ENCODE assay signal across 8 cellular contexts in genomic region chr1:2227341-2228156, GRCh38. TPM values are rescaled to one million over a fixed set of nuclear protein-coding genes. Genes with fewer than 3 reads are reported as not detected.
DNase-seq lines count a peak whose midpoint lies in the region; ATAC-seq, FAIRE-seq and TF ChIP-seq lines count a peak whose summit lies in the region.

No MANE protein-coding gene starts in this region.

- CTCF ChIA-PET in A549 (lab: Yijun Ruan, JAX): interaction anchor here (1.0 to 1.7 kb wide), 2 partner anchors 8 to 154 kb away, joined by 3 to 5 read pairs; no protein-coding TSS in a partner anchor

- TF ChIP-seq CTCF in A549 (IDR thresholded peaks at IDR 0.05) (no peak), brain (conservative IDR thresholded peaks at IDR 0.05) (no peak), gastrocnemius medialis (IDR thresholded peaks at IDR 0.05 in 4 of 5, conservative IDR thresholded peaks at IDR 0.05 in 1 of 5) (peak in 3 of 5 experiments; percentile 14 to 51 (median 31))

- H3K36me3 ChIP-seq in gastrocnemius medialis: no peaks in the 10 kb centered on the region

- H3K4me2 ChIP-seq in A549: peak overlapping the region; percentile 99

- H3K27ac ChIP-seq in A549: peak overlapping the region; percentile 100
- peak overlapping the region; percentile 92 to 100 (median 98) for H3K27ac ChIP-seq in gastrocnemius medialis

- H3K9me3 Mint-ChIP-seq in brain: no peaks in the 10 kb centered on the region

- peaks cover 29% of the 10 kb centered on the region for H3K4me1 ChIP-seq in A549
- peaks cover 32 to 33% of the 10 kb centered on the region in 2 donors for H3K4me1 ChIP-seq in gastrocnemius medialis

- no peak for FAIRE-seq in A549 (lab: Jason Lieb, UNC)

- TF ChIP-seq POLR2A in A549 (IDR thresholded peaks at IDR 0.05; ENCODE audit: low read length): peak; percentile 65
- peak; percentile 85 to 90 for TF ChIP-seq POLR2A in gastrocnemius medialis (IDR thresholded peaks at IDR 0.05)

- peak overlapping the region; percentile 56 to 81 (median 68) for H3K4me3 Mint-ChIP-seq in brain

- no peaks in the 10 kb centered on the region for H3K36me3 Mint-ChIP-seq in brain

- peak; percentile 79 to 94 for DNase-seq in A549 (ENCODE audit: low read depth in 1 of 2, low spot score in 1 of 2)
- DNase-seq in NCI-H2107 (lab: John Stamatoyannopoulos, UW): peak; percentile 77
- peak; percentile 97 for DNase-seq in UCSD-AML1 (lab: John Stamatoyannopoulos, UW; ENCODE audit: unreplicated experiment)
- DNase-seq in gastrocnemius medialis: peak; percentile 95

- intact Hi-C loops in gastrocnemius medialis (cut with DNase I; ENCODE audit: low total_unique reads): loop anchor here (1.0 to 2.0 kb wide), 2 partner anchors 22 to 29 kb away; no protein-coding TSS in a partner anchor

- H3K4me3 ChIP-seq in A549 (peak overlapping the region; percentile 98), iPS-11a (ENCODE audit: low read depth, low read length) (peak overlapping the region; percentile 57), gastrocnemius medialis (peak overlapping the region; percentile 67 to 92 (median 78))

- TF ChIP-seq RAD21 in A549 (conservative IDR thresholded peaks at IDR 0.05 in 1 of 2, IDR thresholded peaks at IDR 0.05 in 1 of 2): no peak

- H3K27me3 ChIP-seq in gastrocnemius medialis: no peaks in the 10 kb centered on the region

- POLR2A ChIA-PET in A549 (lab: Yijun Ruan, JAX): interaction anchor here (0.6 to 1.3 kb wide), 7 partner anchors 15 to 164 kb away, joined by 3 to 9 read pairs (median 4); partner anchors contain the start of genes FAAP20, MORN1 and RER1

- peak overlapping the region in 1 of 5 experiments; percentile 56 for H3K27ac Mint-ChIP-seq in brain

- H3K27me3 Mint-ChIP-seq in brain: peaks cover 13% of the 10 kb centered on the region

- H3K9me3 ChIP-seq in A549 (no peaks in the 10 kb centered on the region), gastrocnemius medialis (no peaks in the 10 kb centered on the region)

- no CpG with 5 or more reads among the region's 130 CpGs for WGBS in A549 (ENCODE audit: missing lambda C conversion rate)

- in situ Hi-C loops in gastrocnemius medialis (cut with MboI; ENCODE audit: low sequenced_read_pairs in 4 of 4): no loop called here

- H3K4me1 Mint-ChIP-seq in brain: peaks cover 26% of the 10 kb centered on the region

- TF ChIP-seq EP300 in A549 (IDR thresholded peaks at IDR 0.05): no peak

- ATAC-seq in A549 (peak; percentile 72 to 87), GM18858 (IDR thresholded peaks at IDR 0.05; ENCODE audit: unreplicated experiment) (peak; percentile 69), HG03064 (IDR thresholded peaks at IDR 0.05; ENCODE audit: low read depth, unreplicated experiment) (peak; percentile 86), gastrocnemius medialis (peak; percentile 78 to 80)

TF ChIP-seq in A549, 52 proteins besides CTCF, POLR2A, EP300 and RAD21:
- TF ChIP-seq BCL3 (IDR thresholded peaks at IDR 0.05): peak; percentile 41; the same call in 2 of the 3 replicates
- TF ChIP-seq CEBPB (IDR thresholded peaks at IDR 0.05): no peak
- TF ChIP-seq JUN (IDR thresholded peaks at IDR 0.05): peak in 1 of 2 experiments; percentile 46; a peak in 2 of 5 replicates
- TF ChIP-seq PHF8 (IDR thresholded peaks at IDR 0.05; ENCODE audit: borderline replicate concordance, low read depth): peak; percentile 38; the same call in 1 of the 2 replicates
- TF ChIP-seq RCOR1 (IDR thresholded peaks at IDR 0.05; ENCODE audit: low read depth, low read length): no peak
- TF ChIP-seq NPAS2 (CRISPR knock-in tag; IDR thresholded peaks at IDR 0.05; ENCODE audit: borderline replicate concordance): no peak

RNA-seq across cellular contexts. Expression of gene SKI, which starts 0.6 kb away (rescaled TPM):
- polyA plus RNA-seq in A549 (2011; rRNA removed): 2.8 and 4.3 TPM in 2 replicates
- polyA plus RNA-seq in A549 (2012; cell fraction: cytosol; rRNA removed): 5.1 and 7.6 TPM in 2 replicates
- 13.8 and 16.6 TPM in 2 replicates for polyA plus RNA-seq in A549 (2012; cell fraction: nucleus; rRNA removed)
- 11.5 to 12.0 TPM (median 11.5 TPM) in 3 replicates for polyA plus RNA-seq in A549 (2017; fragmentation: RNase III; extraction: RNeasy Plus Mini Kit Qiagen cat#74134 plus additional on column Dnase treatment)
- polyA minus RNA-seq in A549 (2011; rRNA and poly(A)+ RNA removed): 1.8 and 3.0 TPM in 2 replicates
- 48.5 TPM for polyA plus RNA-seq in brain (ENCODE audit: insufficient read depth, low read depth, low replicate concordance)
- total RNA-seq in gastrocnemius medialis: 10 to 100 TPM in 3 of 4 donors, 1 to 10 TPM in 1; 7.8 to 32.2 (median 22.4) TPM

RNA-seq across cellular contexts. Expression of gene FAAP20, which starts 33.0 kb away (rescaled TPM):
- polyA plus RNA-seq in A549 (2011; rRNA removed) (4.4 and 5.1 TPM in 2 replicates), A549 (2017; fragmentation: RNase III; extraction: RNeasy Plus Mini Kit Qiagen cat#74134 plus additional on column Dnase treatment) (21.7 to 26.0 TPM (median 23.1 TPM) in 3 replicates), brain (ENCODE audit: insufficient read depth, low read depth, low replicate concordance) (112 TPM)
- 19.0 and 29.4 TPM in 2 replicates for polyA plus RNA-seq in A549 (2012; cell fraction: cytosol; rRNA removed)
- polyA plus RNA-seq in A549 (2012; cell fraction: nucleus; rRNA removed): 27.4 and 29.2 TPM in 2 replicates
- 2.8 and 3.2 TPM in 2 replicates for polyA minus RNA-seq in A549 (2011; rRNA and poly(A)+ RNA removed)
- 10 to 100 TPM; 12.1 to 26.2 (median 17.3) TPM for total RNA-seq in gastrocnemius medialis

Comparison
In these comparisons a context has a peak if more than half of its experiments do, and no peak if none do; other contexts are left out.
1. Peak in every context shown above with its lines: DNase-seq, ATAC-seq, H3K4me3 ChIP-seq and H3K27ac ChIP-seq.
2. CTCF ChIP-seq: peak in gastrocnemius medialis (3 of 5); none in A549 (single experiment) and brain (0 of 2).